ENCODE assay signal across 8 cellular contexts in genomic region chr15:43225201-43225949, GRCh38.
DNase-seq lines count a peak whose midpoint lies in the region.

No MANE protein-coding gene starts in this region.

- DNase-seq in activated gamma-delta T cell treated with Interleukin-2 at 50 U/mL for 16 hours (peak; percentile 33), activated gamma-delta T cell (lab: John Stamatoyannopoulos, UW) (no peak), NAMALWA (ENCODE audit: low spot score) (peak; percentile 76), T-helper 9 cell (peak; percentile 14), kidney glomerular epithelial cell (lab: John Stamatoyannopoulos, UW) (peak; percentile 38), NCI-H187 (lab: John Stamatoyannopoulos, UW) (no peak)
- DNase-seq in central memory CD4-positive, alpha-beta T cell: peak; percentile 45
- DNase-seq in stimulated activated CD4-positive, alpha-beta T cell treated with anti-CD3 and anti-CD28 coated beads, Interleukin-4, amount 100 ng/mL, for 48 hours (ENCODE audit: low read depth in 2 of 2): peak; percentile 3 to 31

Comparison
In these comparisons a context has a peak if more than half of its experiments do, and no peak if none do; other contexts are left out.
1. DNase-seq: peak in activated gamma-delta T cell treated with Interleukin-2 at 50 U/mL for 16 hours (single experiment), NAMALWA (single experiment), T-helper 9 cell (single experiment), central memory CD4-positive, alpha-beta T cell (single experiment), kidney glomerular epithelial cell (single experiment) and stimulated activated CD4-positive, alpha-beta T cell treated with anti-CD3 and anti-CD28 coated beads, Interleukin-4, amount 100 ng/mL, for 48 hours (2 of 2); none in activated gamma-delta T cell (single experiment) and NCI-H187 (0 of 2).